8 cellular contexts compared by ENCODE assay signal in genomic region chr10:22315455-22316285, GRCh38. TPM values are rescaled to one million over a fixed set of nuclear protein-coding genes. Genes with fewer than 3 reads are reported as not detected.
DNase-seq lines count a peak whose midpoint lies in the region; ATAC-seq and TF ChIP-seq lines count a peak whose summit lies in the region.

No MANE protein-coding gene starts in this region.

- intact Hi-C loops in mucosa of descending colon (cut with DNase I, micrococcal nuclease) (no loop called here), posterior vena cava (cut with DNase I) (loop anchor here in 1 of 2 donors (5.0 kb wide), 1 partner anchor 63 kb away; no protein-coding TSS in a partner anchor)

- H3K4me3 Mint-ChIP-seq in HFFc6 = peak overlapping the region; percentile 97

- H3K4me3 ChIP-seq in coronary artery = peak overlapping the region; percentile 88
- peak overlapping the region; percentile 49 for H3K4me3 ChIP-seq in mucosa of descending colon

- H3K4me1 ChIP-seq in mucosa of descending colon (ENCODE audit: low read depth) = peaks cover 16% of the 10 kb centered on the region

- ATAC-seq in mucosa of descending colon = no peak

- H3K4me1 Mint-ChIP-seq in HFFc6 (ENCODE audit: low read depth) = peaks cover 33% of the 10 kb centered on the region

- H3K27me3 Mint-ChIP-seq in HFFc6 (ENCODE audit: insufficient read depth) = no peaks in the 10 kb centered on the region; the same call in 1 of the 2 replicates

- TF ChIP-seq POLR2A in erythroblast (IDR thresholded peaks at IDR 0.05; ENCODE audit: low read length) = no peak

- no peaks in the 10 kb centered on the region for H3K9me3 ChIP-seq in mucosa of descending colon

- H3K9me3 Mint-ChIP-seq in HFFc6 = no peaks in the 10 kb centered on the region

- H3K27ac ChIP-seq in coronary artery = peak overlapping the region; percentile 93

- H3K36me3 ChIP-seq in mucosa of descending colon (ENCODE audit: low read depth) = no peaks in the 10 kb centered on the region

- no peaks in the 10 kb centered on the region for H3K36me3 Mint-ChIP-seq in HFFc6 (ENCODE audit: low read depth)

- peak; percentile 67 for DNase-seq in NCI-H82 (lab: John Stamatoyannopoulos, UW)
- no peak for DNase-seq in NCI-H82 treated with DMSO at 0.1 percent for 48 hours (lab: John Stamatoyannopoulos, UW; ENCODE audit: unreplicated experiment)
- DNase-seq in HFFc6 = no peak
- peak; percentile 20 for DNase-seq in NCI-H1694 (lab: John Stamatoyannopoulos, UW)
- DNase-seq in coronary artery (ENCODE audit: low spot score) = peak; percentile 79
- DNase-seq in mucosa of descending colon = no peak
- no peak for DNase-seq in posterior vena cava (ENCODE audit: low spot score)
- no peak for DNase-seq in erythroblast (lab: John Stamatoyannopoulos, UW)

- TF ChIP-seq CTCF in HFFc6 (IDR thresholded peaks at IDR 0.05) (no peak), coronary artery (IDR thresholded peaks at IDR 0.05) (no peak), mucosa of descending colon (IDR thresholded peaks at IDR 0.05) (no peak)

- H3K27ac Mint-ChIP-seq in HFFc6 = peak overlapping the region; percentile 58

RNA-seq across cellular contexts. Expression of gene COMMD3, which starts 0.5 kb away (rescaled TPM):
- 10 to 100 TPM; 39.5 to 47.6 (median 43.8) TPM for total RNA-seq in HFFc6 (2021; fragmentation: NEBNext Ultra II Directional; extraction: Animal tissue kit (Norgen Biotek cat#: 25700))
- 10 to 100 TPM; 48.4 to 56.5 (median 51.2) TPM for total RNA-seq in mucosa of descending colon
- total RNA-seq in posterior vena cava = 10 to 100 TPM; 52.6 to 57.6 TPM

RNA-seq across cellular contexts. Expression of gene BMI1, which starts 5.2 kb away (rescaled TPM):
- 10 to 100 TPM; 34.8 to 51.1 (median 42.3) TPM for total RNA-seq in HFFc6 (2021; fragmentation: NEBNext Ultra II Directional; extraction: Animal tissue kit (Norgen Biotek cat#: 25700))
- total RNA-seq in mucosa of descending colon = 10 to 100 TPM; 26.6 to 76.6 (median 28.7) TPM
- 10 to 100 TPM; 56.5 to 71.7 TPM for total RNA-seq in posterior vena cava

RNA-seq across cellular contexts. Expression of gene SPAG6, which starts 29.6 kb away (rescaled TPM):
- not detected for total RNA-seq in HFFc6 (2021; fragmentation: NEBNext Ultra II Directional; extraction: Animal tissue kit (Norgen Biotek cat#: 25700))
- not detected for total RNA-seq in mucosa of descending colon
- not detected for total RNA-seq in posterior vena cava

Comparison
In these comparisons a context has a peak if more than half of its experiments do, and no peak if none do; other contexts are left out.
1. DNase-seq: peak in NCI-H82 (single experiment), NCI-H1694 (single experiment) and coronary artery (single experiment); none in NCI-H82 treated with DMSO at 0.1 percent for 48 hours (single experiment), HFFc6 (single experiment), mucosa of descending colon (0 of 3), posterior vena cava (single experiment) and erythroblast (0 of 2).